ENCODE assay signal across 18 cellular contexts in genomic region chr6:33847867-33848266, GRCh38. TPM values are rescaled to one million over a fixed set of nuclear protein-coding genes. Genes with fewer than 3 reads are reported as not detected.
A peak's percentile ranks its signal among the peaks of the same experiment; 100 is the strongest.
DNase-seq lines count a peak whose midpoint lies in the region; ATAC-seq and TF ChIP-seq lines count a peak whose summit lies in the region.
"Had no signal": no experiment of that assay in that cellular context is flagged by ENCODE, and none has a peak within 500 bp of the region (broad histone marks: within the 10 kb centered on the region; RNA-seq: fewer than 3 reads in every experiment).

No MANE protein-coding gene starts in this region.

- ATAC-seq in HG02759 (IDR thresholded peaks at IDR 0.05; ENCODE audit: unreplicated experiment) (no peak), T-cell (replicated peaks in 1 of 4) (no peak)
- no peak for ATAC-seq in natural killer cell treated with Interleukin-12 subunit alpha and Interleukin-12 subunit beta and Interleukin-15 and Interleukin-18, amount 100 ng/mL, for 72 hours
- ATAC-seq: GM12878, GM23338 had no signal

- H3K4me3 ChIP-seq in HEK293 (ENCODE audit: low read depth, low read length) (no peak overlapping the region), WERI-Rb-1 (ENCODE audit: low read depth, low read length) (no peak overlapping the region), mesenchymal stem cell (ENCODE audit: insufficient read depth in 1 of 2, low read depth in 1 of 2, low read length in 2 of 2) (no peak overlapping the region), osteoblast (ENCODE audit: insufficient read depth, low read length) (no peak overlapping the region)
- H3K4me3 ChIP-seq: BLaER1, GM12878, GM23338 had no signal

- no peak overlapping the region for H2AFZ ChIP-seq in mesenchymal stem cell (ENCODE audit: low read depth, low read length)
- no peak overlapping the region for H2AFZ ChIP-seq in osteoblast (ENCODE audit: low read length)
- H2AFZ ChIP-seq: GM23338 had no signal

- DNase-seq in WERI-Rb-1: no peak
- DNase-seq in mesenchymal stem cell: no peak
- peak; percentile 77 for DNase-seq in osteoblast (ENCODE audit: insufficient read length, low spot score, missing footprints)
- no peak for DNase-seq in SIG-M5 treated with dmso at 0.1 percent for 504 hours (lab: John Stamatoyannopoulos, UW; ENCODE audit: unreplicated experiment)
- DNase-seq in T-cell: no peak
- DNase-seq in natural killer cell treated with Interleukin-12 subunit alpha and Interleukin-12 subunit beta and Interleukin-15 and Interleukin-18, amount 100 ng/mL, for 72 hours (ENCODE audit: low spot score): no peak
- DNase-seq: Caco-2, H9, KG1 had no signal

- no peaks in the 10 kb centered on the region for H3K27me3 ChIP-seq in WERI-Rb-1 (ENCODE audit: insufficient read depth, low read depth, severe bottlenecking)
- H3K27me3 ChIP-seq in mesenchymal stem cell (ENCODE audit: control insufficient read depth in 1 of 2, insufficient read depth in 1 of 2, low read length in 2 of 2): peaks cover 0 to 41% of the 10 kb centered on the region in 2 experiments
- H3K27me3 ChIP-seq in osteoblast (ENCODE audit: insufficient read depth, low read length): no peaks in the 10 kb centered on the region

- no peaks in the 10 kb centered on the region for H3K36me3 ChIP-seq in HEK293 (ENCODE audit: control insufficient read depth in 2 of 2, insufficient read depth in 1 of 2, low read length in 2 of 2)
- no peaks in the 10 kb centered on the region for H3K36me3 ChIP-seq in WERI-Rb-1
- no peaks in the 10 kb centered on the region for H3K36me3 ChIP-seq in mesenchymal stem cell (ENCODE audit: control insufficient read depth in 1 of 2, insufficient read depth in 2 of 2, low read depth in 1 of 2, low read length in 2 of 2)
- no peaks in the 10 kb centered on the region for H3K36me3 ChIP-seq in osteoblast (ENCODE audit: insufficient read depth, low read length)
- H3K36me3 ChIP-seq: BLaER1 had no signal

- WGBS in mesenchymal stem cell: 64% methylated on average over 1 of the region's 1 CpG

- H3K4me1 ChIP-seq in HEK293 (ENCODE audit: control insufficient read depth, insufficient read depth, low read length) (no peaks in the 10 kb centered on the region), mesenchymal stem cell (ENCODE audit: control insufficient read depth, insufficient read depth, low read depth, low read length) (peaks cover 26% of the 10 kb centered on the region), osteoblast (ENCODE audit: insufficient read depth, low read length) (no peaks in the 10 kb centered on the region)
- H3K4me1 ChIP-seq: BLaER1 had no signal

- H3K36me3 Mint-ChIP-seq in T-cell: no peaks in the 10 kb centered on the region
- H3K36me3 Mint-ChIP-seq in natural killer cell treated with Interleukin-12 subunit alpha and Interleukin-12 subunit beta and Interleukin-15 and Interleukin-18, amount 100 ng/mL, for 72 hours: no peaks in the 10 kb centered on the region
- H3K36me3 Mint-ChIP-seq: CD8-positive, alpha-beta memory T cell had no signal

- H3K9me3 ChIP-seq in HEK293 (ENCODE audit: control insufficient read depth, insufficient read depth, low read depth, low read length) (no peaks in the 10 kb centered on the region), WERI-Rb-1 (ENCODE audit: severe bottlenecking) (no peaks in the 10 kb centered on the region), mesenchymal stem cell (ENCODE audit: control insufficient read depth, low read length) (no peaks in the 10 kb centered on the region), osteoblast (ENCODE audit: low read depth, low read length) (no peaks in the 10 kb centered on the region)
- H3K9me3 ChIP-seq: BLaER1, Caco-2 had no signal

- H3K4me2 ChIP-seq in mesenchymal stem cell (ENCODE audit: low read length, poor library complexity, severe bottlenecking): no peak overlapping the region
- H3K4me2 ChIP-seq in osteoblast (ENCODE audit: insufficient read depth, low read length): no peak overlapping the region
- H3K4me2 ChIP-seq: BLaER1, GM23338 had no signal

- no peak overlapping the region for H3K14ac ChIP-seq in mesenchymal stem cell (ENCODE audit: low read length in 2 of 2)

- H3K27me3 Mint-ChIP-seq in T-cell: peaks cover 0 to 20% of the 10 kb centered on the region in 2 donors
- H3K27me3 Mint-ChIP-seq in natural killer cell treated with Interleukin-12 subunit alpha and Interleukin-12 subunit beta and Interleukin-15 and Interleukin-18, amount 100 ng/mL, for 72 hours: peaks cover 46 to 48% of the 10 kb centered on the region in 2 donors

- POLR2A ChIA-PET in HEK293 (lab: Yijun Ruan, JAX): interaction anchor here (0.6 to 1.2 kb wide), 2 partner anchors 21 to 108 kb away, joined by 3 to 4 read pairs; no protein-coding TSS in a partner anchor
- POLR2A ChIA-PET in T-cell (lab: Charles Lee): no interaction called here

- peak overlapping the region in 1 of 2 experiments; percentile 64 for H3K18ac ChIP-seq in mesenchymal stem cell (ENCODE audit: low read depth in 1 of 2, low read length in 2 of 2)

- H3K4ac ChIP-seq in mesenchymal stem cell (ENCODE audit: low read depth in 1 of 2, low read length in 2 of 2): no peak overlapping the region

- no peak overlapping the region for H2BK5ac ChIP-seq in mesenchymal stem cell (ENCODE audit: low read depth, low read length, poor library complexity, severe bottlenecking)

- no peak overlapping the region for H3K23ac ChIP-seq in mesenchymal stem cell (ENCODE audit: low read length in 2 of 2)

- H4K91ac ChIP-seq in mesenchymal stem cell (ENCODE audit: low read length): no peak overlapping the region

- H3K27ac ChIP-seq in HEK293 (ENCODE audit: extremely low read depth, low read depth, low read length) (no peak overlapping the region), WERI-Rb-1 (peak overlapping the region; percentile 86), mesenchymal stem cell (ENCODE audit: low read length, poor library complexity, severe bottlenecking) (no peak overlapping the region), osteoblast (ENCODE audit: low read depth, low read length) (no peak overlapping the region)
- H3K27ac ChIP-seq: BLaER1, HL-60 had no signal

- no peak overlapping the region for H3K9ac ChIP-seq in mesenchymal stem cell (ENCODE audit: low read length)
- H3K9ac ChIP-seq: BLaER1 had no signal

- H2BK15ac ChIP-seq in mesenchymal stem cell (ENCODE audit: low read depth, poor library complexity, severe bottlenecking): peak overlapping the region; percentile 18

- H3K4me1 Mint-ChIP-seq in T-cell: no peaks in the 10 kb centered on the region
- peaks cover 2 to 3% of the 10 kb centered on the region in 2 donors for H3K4me1 Mint-ChIP-seq in natural killer cell treated with Interleukin-12 subunit alpha and Interleukin-12 subunit beta and Interleukin-15 and Interleukin-18, amount 100 ng/mL, for 72 hours (ENCODE audit: low read depth in 2 of 2)
- H3K4me1 Mint-ChIP-seq: CD8-positive, alpha-beta memory T cell had no signal

- TF ChIP-seq CTCF in HEK293 (tag by site-specific recombination; IDR thresholded peaks at IDR 0.05) (no peak), WERI-Rb-1 (IDR thresholded peaks at IDR 0.05; ENCODE audit: low read depth, low read length) (no peak), osteoblast (IDR thresholded peaks at IDR 0.05; ENCODE audit: extremely low read depth, low read depth, low read length) (no peak)

- H2BK12ac ChIP-seq in mesenchymal stem cell (ENCODE audit: low read length in 2 of 2): peak overlapping the region in 1 of 2 experiments; percentile 16

- no peaks in the 10 kb centered on the region for H3K79me2 ChIP-seq in osteoblast (ENCODE audit: insufficient read depth, low read length)

- H3K27ac Mint-ChIP-seq in T-cell: no peak overlapping the region
- no peak overlapping the region for H3K27ac Mint-ChIP-seq in natural killer cell treated with Interleukin-12 subunit alpha and Interleukin-12 subunit beta and Interleukin-15 and Interleukin-18, amount 100 ng/mL, for 72 hours
- H3K27ac Mint-ChIP-seq: CD8-positive, alpha-beta memory T cell; GM23338; H9 had no signal

- H3K4me3 Mint-ChIP-seq in T-cell: no peak overlapping the region
- H3K4me3 Mint-ChIP-seq in natural killer cell treated with Interleukin-12 subunit alpha and Interleukin-12 subunit beta and Interleukin-15 and Interleukin-18, amount 100 ng/mL, for 72 hours: no peak overlapping the region
- H3K4me3 Mint-ChIP-seq: CD8-positive, alpha-beta memory T cell; GM23338; H9 had no signal

- CTCF ChIA-PET in HEK293 (lab: Yijun Ruan, JAX) (interaction anchor here (1.6 kb wide), 1 partner anchor 148 kb away, joined by 3 read pairs; no protein-coding TSS in a partner anchor), T-cell (lab: Charles Lee) (no interaction called here)

- H3K9me3 Mint-ChIP-seq in T-cell: no peaks in the 10 kb centered on the region
- no peaks in the 10 kb centered on the region for H3K9me3 Mint-ChIP-seq in natural killer cell treated with Interleukin-12 subunit alpha and Interleukin-12 subunit beta and Interleukin-15 and Interleukin-18, amount 100 ng/mL, for 72 hours
- H3K9me3 Mint-ChIP-seq: CD8-positive, alpha-beta memory T cell; GM23338; H9 had no signal

- no peak overlapping the region for H2BK120ac ChIP-seq in mesenchymal stem cell (ENCODE audit: low read depth, low read length)

- H4K8ac ChIP-seq in mesenchymal stem cell (ENCODE audit: low read length): no peak overlapping the region

- no peaks in the 10 kb centered on the region for H4K20me1 ChIP-seq in osteoblast (ENCODE audit: insufficient read depth, low read length)

- H3K79me1 ChIP-seq in mesenchymal stem cell (replicated peaks; ENCODE audit: low read length, poor library complexity, severe bottlenecking): no peaks in the 10 kb centered on the region

- no peak overlapping the region for H2AK5ac ChIP-seq in mesenchymal stem cell (ENCODE audit: low read length, severe bottlenecking)

TF ChIP-seq in HEK293, 187 proteins besides CTCF, POLR2A, EP300 and RAD21:
- TF ChIP-seq ZNF214 (tag by site-specific recombination; IDR thresholded peaks at IDR 0.05; ENCODE audit: borderline replicate concordance) (no peak), ZNF768 (tag by site-specific recombination; IDR thresholded peaks at IDR 0.05) (peak; percentile 86)

RNA-seq across cellular contexts. Expression of gene MLN, which starts 44.1 kb away (rescaled TPM):
- polyA plus RNA-seq in mesenchymal stem cell (2013, experiment 1 of 2): not detected
- polyA plus RNA-seq in mesenchymal stem cell (2013, experiment 2 of 2): not detected
- not detected in 2 replicates for total RNA-seq in osteoblast
- total RNA-seq in T-cell: not detected
- not detected for total RNA-seq in natural killer cell treated with Interleukin-12 subunit alpha and Interleukin-12 subunit beta and Interleukin-15 and Interleukin-18, amount 100 ng/mL, for 72 hours
- total RNA-seq: A673; Caco-2; CD8-positive, alpha-beta memory T cell; Daoy; GM12878; GM23338; H9 had no signal
- polyA plus RNA-seq: CD8-positive, alpha-beta memory T cell; GM12878; GM23338 had no signal

RNA-seq across cellular contexts. Expression of gene LEMD2, which starts 58.9 kb away (rescaled TPM):
- 37.2 TPM for polyA plus RNA-seq in mesenchymal stem cell (2013, experiment 1 of 2)
- polyA plus RNA-seq in mesenchymal stem cell (2013, experiment 2 of 2): 35.9 TPM
- total RNA-seq in osteoblast (47.4 and 49.2 TPM in 2 replicates), T-cell (100 to 1,000 TPM; 115 to 125 (median 118) TPM)
- 10 to 100 TPM; 62.1 to 67.6 TPM for total RNA-seq in natural killer cell treated with Interleukin-12 subunit alpha and Interleukin-12 subunit beta and Interleukin-15 and Interleukin-18, amount 100 ng/mL, for 72 hours
